Comparison of ENCODE assay signal across 26 cellular contexts in the genomic region with DNA sequence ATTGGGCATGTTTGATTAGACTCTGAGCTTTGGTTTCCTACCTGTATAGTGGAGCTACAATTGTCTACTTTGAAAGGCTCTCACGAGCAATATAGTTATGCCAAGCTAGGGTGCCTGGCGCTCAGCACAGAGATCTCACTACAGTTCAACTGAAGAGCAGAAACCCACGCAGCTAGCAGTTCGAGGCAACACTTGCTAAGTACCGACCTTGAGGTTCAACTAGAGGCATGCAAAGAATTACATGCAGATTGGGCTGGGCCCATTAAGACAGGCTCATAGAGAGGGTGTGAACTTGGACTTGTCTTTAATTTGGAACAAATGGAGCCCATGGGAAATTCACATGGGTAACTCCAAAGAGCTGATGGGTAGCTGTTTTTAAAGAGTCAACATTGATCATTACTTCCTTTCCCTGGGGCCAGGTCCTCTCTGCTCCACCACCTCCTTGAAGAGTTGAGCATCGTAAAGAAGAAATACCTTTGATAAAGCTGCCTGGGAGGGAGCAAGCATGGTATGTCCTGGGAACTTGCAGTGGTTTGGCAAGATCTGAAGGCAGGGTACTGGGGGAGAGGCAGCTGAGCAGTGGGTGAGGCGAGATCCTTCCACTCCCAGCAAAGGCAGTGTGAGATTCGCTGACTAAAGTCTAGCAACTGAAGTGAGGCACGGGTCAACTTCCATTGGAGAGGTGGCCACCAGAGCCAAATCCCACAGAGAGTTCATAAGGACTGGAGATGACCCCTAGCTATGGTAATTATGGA. TPM values are rescaled to one million over a fixed set of nuclear protein-coding genes. Genes with fewer than 3 reads are reported as not detected.
DNase-seq lines count a peak whose midpoint lies in the region; ATAC-seq, FAIRE-seq and TF ChIP-seq lines count a peak whose summit lies in the region.
"Had no signal": no experiment of that assay in that cellular context is flagged by ENCODE, and none has a peak within 500 bp of the region (broad histone marks: within the 10 kb centered on the region; RNA-seq: fewer than 3 reads in every experiment).

No MANE protein-coding gene starts in this region.

- H3K36me3 ChIP-seq in heart right ventricle: peaks cover 0 to 49% (median 17%) of the 10 kb centered on the region in 9 donors
- H3K36me3 ChIP-seq in HCT116 (ENCODE audit: control insufficient read depth in 1 of 2, insufficient read depth in 2 of 2, low read length in 2 of 2): no peaks in the 10 kb centered on the region
- H3K36me3 ChIP-seq in keratinocyte (ENCODE audit: control insufficient read depth in 2 of 2, extremely low read depth in 1 of 2, insufficient read depth in 2 of 2, low read length in 2 of 2): peaks cover 4% of the 10 kb centered on the region in 2 experiments
- H3K36me3 ChIP-seq in pancreas: no peaks in the 10 kb centered on the region
- H3K36me3 ChIP-seq: SJCRH30 had no signal

- no peak for TF ChIP-seq POLR2A in HCT116 (IDR thresholded peaks at IDR 0.05; ENCODE audit: borderline replicate concordance, extremely low read depth, insufficient read depth, insufficient read length)

- POLR2A ChIA-PET in HCT116 (lab: Charles Lee): no interaction called here

- dilution Hi-C loops in keratinocyte (cut with MboI; ENCODE audit: extremely low pct_ligation_motif_present, low sequenced_read_pairs): no loop called here

- WGBS in heart right ventricle, 2 donors: 75 to 84% methylated on average over 9 of the region's 9 CpGs
- 81 to 85% methylated on average over 9 of the region's 9 CpGs for WGBS in pancreas, 2 donors

- H4K20me1 ChIP-seq in HCT116 (ENCODE audit: insufficient read depth) (no peaks in the 10 kb centered on the region), keratinocyte (ENCODE audit: control insufficient read depth, extremely low read depth, insufficient read depth, low read length) (no peaks in the 10 kb centered on the region)

- FAIRE-seq in keratinocyte (lab: Jason Lieb, UNC): peak; percentile 20
- FAIRE-seq in pancreas (lab: Jason Lieb, UNC): no peak
- FAIRE-seq: A204.1, GM12878, GM19239 had no signal

- no TSS peak for BruUV-seq in HCT116 (replicated peaks; lab: Mats Ljungman, UMichigan)

- no peaks in the 10 kb centered on the region for H3K9me3 ChIP-seq in heart right ventricle
- no peaks in the 10 kb centered on the region for H3K9me3 ChIP-seq in HCT116 (ENCODE audit: control insufficient read depth in 1 of 2, insufficient read depth in 1 of 2, low read depth in 1 of 2, low read length in 2 of 2)
- no peaks in the 10 kb centered on the region for H3K9me3 ChIP-seq in keratinocyte (ENCODE audit: control insufficient read depth, low read depth, low read length)
- H3K9me3 ChIP-seq in pancreas: no peaks in the 10 kb centered on the region
- H3K9me3 ChIP-seq: BE2C, SJCRH30 had no signal

- intact Hi-C loops in Right ventricle myocardium superior (cut with DNase I) (no loop called here), heart right ventricle (cut with DNase I) (loop anchor here in 3 of 10 donors (5.0 to 10.0 kb wide), 2 partner anchors 125 to 127 kb away; no protein-coding TSS in a partner anchor), HCT116 (cut with micrococcal nuclease) (no loop called here), pancreas (cut with DNase I) (loop anchor here in 1 of 3 donors (10.0 kb wide), 1 partner anchor 115 kb away; no protein-coding TSS in a partner anchor)

- H3K4me1 ChIP-seq in heart right ventricle (peaks cover 3 to 29% (median 20%) of the 10 kb centered on the region in 9 donors), HCT116 (ENCODE audit: control insufficient read depth in 1 of 2, insufficient read depth in 2 of 2, low read length in 2 of 2) (no peaks in the 10 kb centered on the region), keratinocyte (ENCODE audit: control insufficient read depth, extremely low read depth, insufficient read depth, low read length) (peaks cover 16% of the 10 kb centered on the region), pancreas (peaks cover 26 to 45% (median 27%) of the 10 kb centered on the region in 3 donors)
- H3K4me1 ChIP-seq: BE2C, SJCRH30 had no signal

- DNase-seq in Right ventricle myocardium superior (no peak), heart right ventricle (no peak), HCT116 (ENCODE audit: low read depth, low spot score) (no peak), keratinocyte (ENCODE audit: low read depth, low spot score) (no peak), pancreas (no peak), DMS153 treated with DMSO at 0.1 percent for 48 hours (lab: John Stamatoyannopoulos, UW; ENCODE audit: unreplicated experiment) (no peak)
- DNase-seq in activated CD4-positive, alpha-beta T cell treated with anti-CD3 and anti-CD28 coated beads for 1 hour: no peak
- DNase-seq: BE2C; CD4-positive, CD25-positive, alpha-beta regulatory T cell; DMS53; EL; KBM-7; NCI-H1417; NCI-H187; NCI-H2107; NCI-H2227 treated with DMSO at 0.1 percent for 48 hours; NCI-H510A treated with DMSO at 0.1 percent for 48 hours; NCI-H774; OCI-M1; RPMI8226; SJCRH30 had no signal

- no peak for TF ChIP-seq RAD21 in HCT116 (IDR thresholded peaks at IDR 0.05; ENCODE audit: low read depth)

- H3K4me3 ChIP-seq in heart right ventricle (no peak overlapping the region), HCT116 (replicated peaks in 1 of 2; ENCODE audit: low read depth in 1 of 2, low read length in 2 of 2) (no peak overlapping the region), keratinocyte (ENCODE audit: control insufficient read depth in 2 of 3, extremely low read depth in 1 of 3, insufficient read depth in 2 of 3, low read depth in 1 of 3, low read length in 3 of 3) (no peak overlapping the region), pancreas (no peak overlapping the region)
- H3K4me3 ChIP-seq: GM12878, GM23338, SJCRH30 had no signal

- H3K27me3 ChIP-seq in heart right ventricle (no peaks in the 10 kb centered on the region), HCT116 (ENCODE audit: insufficient read depth, low read length) (no peaks in the 10 kb centered on the region), keratinocyte (ENCODE audit: control insufficient read depth, extremely low read depth, insufficient read depth, low read length) (no peaks in the 10 kb centered on the region), pancreas (no peaks in the 10 kb centered on the region)
- H3K27me3 ChIP-seq: BE2C, SJCRH30 had no signal

- H3K4me2 ChIP-seq in HCT116 (ENCODE audit: low read length): no peak overlapping the region
- no peak overlapping the region for H3K4me2 ChIP-seq in keratinocyte (ENCODE audit: control insufficient read depth, extremely low read depth, insufficient read depth, low read depth, low read length)
- H3K4me2 ChIP-seq: GM23338 had no signal

- ATAC-seq in Right ventricle myocardium superior (ENCODE audit: poor library complexity) (peak; percentile 14), heart right ventricle (no peak), HCT116 (peak; percentile 32; the same call in 1 of the 2 replicates), pancreas (no peak), GM21360 (IDR thresholded peaks at IDR 0.05; ENCODE audit: unreplicated experiment) (no peak)
- ATAC-seq: GM12878, GM23338 had no signal

- H3K9ac ChIP-seq in HCT116 (ENCODE audit: low read length): no peak overlapping the region
- no peak overlapping the region for H3K9ac ChIP-seq in keratinocyte (ENCODE audit: control insufficient read depth, extremely low read depth, insufficient read depth, low read length)

- H3K79me2 ChIP-seq in HCT116 (ENCODE audit: insufficient read depth, low read length) (no peaks in the 10 kb centered on the region), keratinocyte (ENCODE audit: control insufficient read depth, insufficient read depth, low read length) (no peaks in the 10 kb centered on the region)

- H2AFZ ChIP-seq in HCT116 (ENCODE audit: low read depth, low read length, poor library complexity, severe bottlenecking): no peak overlapping the region
- H2AFZ ChIP-seq in keratinocyte (ENCODE audit: control insufficient read depth, low read length): no peak overlapping the region
- H2AFZ ChIP-seq: GM23338 had no signal

- TF ChIP-seq CTCF in heart right ventricle (IDR thresholded peaks at IDR 0.05) (no peak), HCT116 (IDR thresholded peaks at IDR 0.05 in 2 of 3, conservative IDR thresholded peaks at IDR 0.05 in 1 of 3; ENCODE audit: borderline replicate concordance in 1 of 3, insufficient read depth in 1 of 3, low read depth in 2 of 3, low read length in 2 of 3) (no peak), keratinocyte (optimal IDR thresholded peaks at IDR 0.05 in 1 of 3, IDR thresholded peaks at IDR 0.05 in 1 of 3, conservative IDR thresholded peaks at IDR 0.05 in 1 of 3; ENCODE audit: extremely low read depth in 1 of 3, insufficient read depth in 2 of 3, low read length in 3 of 3) (no peak), pancreas (IDR thresholded peaks at IDR 0.05) (no peak)

- no peaks in the 10 kb centered on the region for H3K9me2 ChIP-seq in HCT116 (ENCODE audit: insufficient read depth)

- RAD21 ChIA-PET in HCT116 (lab: Charles Lee; ENCODE audit: low non-redundant PET in 1 of 2, low total read pairs in 2 of 2, uncharacterized antibody in 2 of 2, unreplicated experiment in 2 of 2): no interaction called here

- no peaks in the 10 kb centered on the region for H3K9me1 ChIP-seq in keratinocyte (ENCODE audit: control insufficient read depth, extremely low read depth, insufficient read depth, low read length)

- peak overlapping the region in 1 of 10 donors; percentile 15 for H3K27ac ChIP-seq in heart right ventricle
- H3K27ac ChIP-seq in HCT116 (ENCODE audit: low read depth, low read length): no peak overlapping the region
- no peak overlapping the region for H3K27ac ChIP-seq in keratinocyte (ENCODE audit: control insufficient read depth, insufficient read depth, low read length)
- peak overlapping the region; percentile 58 to 66 (median 64) for H3K27ac ChIP-seq in pancreas
- H3K27ac ChIP-seq: SJCRH30 had no signal

- CTCF ChIA-PET in HCT116 (lab: Charles Lee): interaction anchor here (2.0 kb wide), 1 partner anchor 29 kb away, joined by 4 read pairs; no protein-coding TSS in a partner anchor

RNA-seq across cellular contexts. Expression of a gene that starts 25.5 kb away (rescaled TPM):
- total RNA-seq in Right ventricle myocardium superior (5.3 TPM), heart right ventricle (1 to 10 TPM; 2.9 to 5.0 (median 4.5) TPM), HCT116 (2021; ENCODE audit: unreplicated experiment) (0.93 TPM), pancreas (10 to 100 TPM in 2 of 6 donors, 1 to 10 TPM in 4; 4.4 to 19.9 (median 7.0) TPM)
- polyA plus RNA-seq in heart right ventricle (1 to 10 TPM; 3.0 to 3.6 TPM), keratinocyte (36.8 to 52.5 TPM (median 40.4 TPM) in 3 replicates), pancreas (1 to 10 TPM; 3.3 to 4.4 TPM)
- polyA plus RNA-seq in HCT116 (2012): 0.59 and 0.68 TPM in 2 replicates
- polyA plus RNA-seq in keratinocyte (2011; ENCODE audit: low read depth): 20.8 TPM
- 29.7 and 35.5 TPM in 2 replicates for polyA plus RNA-seq in keratinocyte (2011; cell fraction: cytosol; rRNA removed)
- polyA plus RNA-seq in keratinocyte (2011; cell fraction: nucleus; rRNA removed): 69.0 and 69.2 TPM in 2 replicates
- 13.0 and 44.6 TPM in 2 replicates for polyA plus RNA-seq in keratinocyte (2012; ENCODE audit: low replicate concordance)
- polyA minus RNA-seq in keratinocyte: 49.9 to 74.0 TPM (median 61.2 TPM) in 3 replicates
- polyA minus RNA-seq in keratinocyte (2011; cell fraction: cytosol; rRNA and poly(A)+ RNA removed): 44.5 TPM
- 47.1 and 58.1 TPM in 2 replicates for polyA minus RNA-seq in keratinocyte (2011; cell fraction: nucleus; rRNA and poly(A)+ RNA removed)

Comparison
In these comparisons a context has a peak if more than half of its experiments do, and no peak if none do; other contexts are left out.
1. ATAC-seq: peak in Right ventricle myocardium superior (single experiment) and HCT116 (single experiment); none in heart right ventricle (0 of 8), pancreas (0 of 4) and GM21360 (single experiment).
2. H3K27ac ChIP-seq: peak in pancreas (4 of 4); none in HCT116 (single experiment) and keratinocyte (single experiment).